ENCODE assay signal across 1 cellular context in genomic region chr11:94897330-94897768, GRCh38.
TF ChIP-seq lines count a peak whose summit lies in the region.

No MANE protein-coding gene starts in this region.

TF ChIP-seq in K562, 482 proteins besides CTCF, POLR2A, EP300 and RAD21:
- TF ChIP-seq, protein P1, sequence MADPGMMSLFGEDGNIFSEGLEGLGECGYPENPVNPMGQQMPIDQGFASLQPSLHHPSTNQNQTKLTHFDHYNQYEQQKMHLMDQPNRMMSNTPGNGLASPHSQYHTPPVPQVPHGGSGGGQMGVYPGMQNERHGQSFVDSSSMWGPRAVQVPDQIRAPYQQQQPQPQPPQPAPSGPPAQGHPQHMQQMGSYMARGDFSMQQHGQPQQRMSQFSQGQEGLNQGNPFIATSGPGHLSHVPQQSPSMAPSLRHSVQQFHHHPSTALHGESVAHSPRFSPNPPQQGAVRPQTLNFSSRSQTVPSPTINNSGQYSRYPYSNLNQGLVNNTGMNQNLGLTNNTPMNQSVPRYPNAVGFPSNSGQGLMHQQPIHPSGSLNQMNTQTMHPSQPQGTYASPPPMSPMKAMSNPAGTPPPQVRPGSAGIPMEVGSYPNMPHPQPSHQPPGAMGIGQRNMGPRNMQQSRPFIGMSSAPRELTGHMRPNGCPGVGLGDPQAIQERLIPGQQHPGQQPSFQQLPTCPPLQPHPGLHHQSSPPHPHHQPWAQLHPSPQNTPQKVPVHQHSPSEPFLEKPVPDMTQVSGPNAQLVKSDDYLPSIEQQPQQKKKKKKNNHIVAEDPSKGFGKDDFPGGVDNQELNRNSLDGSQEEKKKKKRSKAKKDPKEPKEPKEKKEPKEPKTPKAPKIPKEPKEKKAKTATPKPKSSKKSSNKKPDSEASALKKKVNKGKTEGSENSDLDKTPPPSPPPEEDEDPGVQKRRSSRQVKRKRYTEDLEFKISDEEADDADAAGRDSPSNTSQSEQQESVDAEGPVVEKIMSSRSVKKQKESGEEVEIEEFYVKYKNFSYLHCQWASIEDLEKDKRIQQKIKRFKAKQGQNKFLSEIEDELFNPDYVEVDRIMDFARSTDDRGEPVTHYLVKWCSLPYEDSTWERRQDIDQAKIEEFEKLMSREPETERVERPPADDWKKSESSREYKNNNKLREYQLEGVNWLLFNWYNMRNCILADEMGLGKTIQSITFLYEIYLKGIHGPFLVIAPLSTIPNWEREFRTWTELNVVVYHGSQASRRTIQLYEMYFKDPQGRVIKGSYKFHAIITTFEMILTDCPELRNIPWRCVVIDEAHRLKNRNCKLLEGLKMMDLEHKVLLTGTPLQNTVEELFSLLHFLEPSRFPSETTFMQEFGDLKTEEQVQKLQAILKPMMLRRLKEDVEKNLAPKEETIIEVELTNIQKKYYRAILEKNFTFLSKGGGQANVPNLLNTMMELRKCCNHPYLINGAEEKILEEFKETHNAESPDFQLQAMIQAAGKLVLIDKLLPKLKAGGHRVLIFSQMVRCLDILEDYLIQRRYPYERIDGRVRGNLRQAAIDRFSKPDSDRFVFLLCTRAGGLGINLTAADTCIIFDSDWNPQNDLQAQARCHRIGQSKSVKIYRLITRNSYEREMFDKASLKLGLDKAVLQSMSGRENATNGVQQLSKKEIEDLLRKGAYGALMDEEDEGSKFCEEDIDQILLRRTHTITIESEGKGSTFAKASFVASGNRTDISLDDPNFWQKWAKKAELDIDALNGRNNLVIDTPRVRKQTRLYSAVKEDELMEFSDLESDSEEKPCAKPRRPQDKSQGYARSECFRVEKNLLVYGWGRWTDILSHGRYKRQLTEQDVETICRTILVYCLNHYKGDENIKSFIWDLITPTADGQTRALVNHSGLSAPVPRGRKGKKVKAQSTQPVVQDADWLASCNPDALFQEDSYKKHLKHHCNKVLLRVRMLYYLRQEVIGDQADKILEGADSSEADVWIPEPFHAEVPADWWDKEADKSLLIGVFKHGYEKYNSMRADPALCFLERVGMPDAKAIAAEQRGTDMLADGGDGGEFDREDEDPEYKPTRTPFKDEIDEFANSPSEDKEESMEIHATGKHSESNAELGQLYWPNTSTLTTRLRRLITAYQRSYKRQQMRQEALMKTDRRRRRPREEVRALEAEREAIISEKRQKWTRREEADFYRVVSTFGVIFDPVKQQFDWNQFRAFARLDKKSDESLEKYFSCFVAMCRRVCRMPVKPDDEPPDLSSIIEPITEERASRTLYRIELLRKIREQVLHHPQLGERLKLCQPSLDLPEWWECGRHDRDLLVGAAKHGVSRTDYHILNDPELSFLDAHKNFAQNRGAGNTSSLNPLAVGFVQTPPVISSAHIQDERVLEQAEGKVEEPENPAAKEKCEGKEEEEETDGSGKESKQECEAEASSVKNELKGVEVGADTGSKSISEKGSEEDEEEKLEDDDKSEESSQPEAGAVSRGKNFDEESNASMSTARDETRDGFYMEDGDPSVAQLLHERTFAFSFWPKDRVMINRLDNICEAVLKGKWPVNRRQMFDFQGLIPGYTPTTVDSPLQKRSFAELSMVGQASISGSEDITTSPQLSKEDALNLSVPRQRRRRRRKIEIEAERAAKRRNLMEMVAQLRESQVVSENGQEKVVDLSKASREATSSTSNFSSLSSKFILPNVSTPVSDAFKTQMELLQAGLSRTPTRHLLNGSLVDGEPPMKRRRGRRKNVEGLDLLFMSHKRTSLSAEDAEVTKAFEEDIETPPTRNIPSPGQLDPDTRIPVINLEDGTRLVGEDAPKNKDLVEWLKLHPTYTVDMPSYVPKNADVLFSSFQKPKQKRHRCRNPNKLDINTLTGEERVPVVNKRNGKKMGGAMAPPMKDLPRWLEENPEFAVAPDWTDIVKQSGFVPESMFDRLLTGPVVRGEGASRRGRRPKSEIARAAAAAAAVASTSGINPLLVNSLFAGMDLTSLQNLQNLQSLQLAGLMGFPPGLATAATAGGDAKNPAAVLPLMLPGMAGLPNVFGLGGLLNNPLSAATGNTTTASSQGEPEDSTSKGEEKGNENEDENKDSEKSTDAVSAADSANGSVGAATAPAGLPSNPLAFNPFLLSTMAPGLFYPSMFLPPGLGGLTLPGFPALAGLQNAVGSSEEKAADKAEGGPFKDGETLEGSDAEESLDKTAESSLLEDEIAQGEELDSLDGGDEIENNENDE (IDR thresholded peaks at IDR 0.05; ENCODE audit: low read depth, low read length) = no peak
- TF ChIP-seq MYC (IDR thresholded peaks at IDR 0.05; ENCODE audit: low read depth, low read length) (0 out of 2 replicates have a peak, but pooled peaks have one; percentile 19), MYC (CRISPR knock-in tag; IDR thresholded peaks at IDR 0.05; ENCODE audit: borderline replicate concordance, low read depth) (no peak), STAT5B (CRISPR knock-in tag; IDR thresholded peaks at IDR 0.05) (no peak), SMC3 (conservative IDR thresholded peaks at IDR 0.05; ENCODE audit: insufficient read depth, low read depth, low read length) (peak; percentile 68; the same call in 1 of the 2 replicates), DEAF1 (CRISPR knock-in tag; IDR thresholded peaks at IDR 0.05) (0 out of 2 replicates have a peak, but pooled peaks have one; percentile 28)
